ENCODE assay signal across 8 cellular contexts in genomic region chr1:201714542-201715276, GRCh38.
DNase-seq lines count a peak whose midpoint lies in the region; ATAC-seq and TF ChIP-seq lines count a peak whose summit lies in the region.

No MANE protein-coding gene starts in this region.

- H3K4me1 ChIP-seq in hepatocyte (ENCODE audit: insufficient read depth): peaks cover 46% of the 10 kb centered on the region

- ATAC-seq in HG03432 (IDR thresholded peaks at IDR 0.05; ENCODE audit: unreplicated experiment): no peak

- H3K27ac ChIP-seq in angular gyrus (ENCODE audit: low read depth, low read length): peak overlapping the region; percentile 99
- peak overlapping the region; percentile 87 for H3K27ac ChIP-seq in hepatocyte

- no peaks in the 10 kb centered on the region for H3K27me3 ChIP-seq in hepatocyte

- WGBS in hepatocyte (ENCODE audit: low lambda C conversion rate, missing lambda C conversion rate): 45% methylated on average over 7 of the region's 7 CpGs

- H3K9me3 ChIP-seq in hepatocyte (ENCODE audit: low read depth): no peaks in the 10 kb centered on the region

- H3K4me3 ChIP-seq in hepatocyte: no peak overlapping the region

- peak overlapping the region; percentile 18 for H3K4me2 ChIP-seq in hepatocyte

- H3K36me3 ChIP-seq in hepatocyte (replicated peaks; ENCODE audit: insufficient read depth, low read depth): no peaks in the 10 kb centered on the region

- DNase-seq in DMS53 (lab: John Stamatoyannopoulos, UW) (peak; percentile 53), DMS53 treated with DMSO at 0.1 percent for 48 hours (lab: John Stamatoyannopoulos, UW; ENCODE audit: unreplicated experiment) (no peak), hepatocyte (ENCODE audit: low spot score) (peak; percentile 93), stromal cell of bone marrow (ENCODE audit: low read depth) (peak; percentile 100), KG1 (lab: John Stamatoyannopoulos, UW) (no peak), NCI-H1694 (lab: John Stamatoyannopoulos, UW) (no peak)

- H3K9me2 ChIP-seq in hepatocyte (replicated peaks; ENCODE audit: insufficient read depth): no peaks in the 10 kb centered on the region

- H2AFZ ChIP-seq in hepatocyte: no peak overlapping the region

- H3K79me2 ChIP-seq in hepatocyte: no peaks in the 10 kb centered on the region

- no peak for TF ChIP-seq CTCF in hepatocyte (IDR thresholded peaks at IDR 0.05; ENCODE audit: poor library complexity)

- no peaks in the 10 kb centered on the region for H4K20me1 ChIP-seq in hepatocyte (ENCODE audit: insufficient read depth, poor library complexity, severe bottlenecking)

Comparison
In these comparisons a context has a peak if more than half of its experiments do, and no peak if none do; other contexts are left out.
1. DNase-seq: peak in DMS53 (single experiment), hepatocyte (single experiment) and stromal cell of bone marrow (single experiment); none in DMS53 treated with DMSO at 0.1 percent for 48 hours (single experiment), KG1 (single experiment) and NCI-H1694 (single experiment).